9 cellular contexts compared by ENCODE assay signal in genomic region chr16:67943619-67944503, GRCh38. TPM values are rescaled to one million over a fixed set of nuclear protein-coding genes. Genes with fewer than 3 reads are reported as not detected.
DNase-seq lines count a peak whose midpoint lies in the region; ATAC-seq and TF ChIP-seq lines count a peak whose summit lies in the region.
"Had no signal": no experiment of that assay in that cellular context is flagged by ENCODE, and none has a peak within 500 bp of the region (broad histone marks: within the 10 kb centered on the region; RNA-seq: fewer than 3 reads in every experiment).

A gene with protein sequence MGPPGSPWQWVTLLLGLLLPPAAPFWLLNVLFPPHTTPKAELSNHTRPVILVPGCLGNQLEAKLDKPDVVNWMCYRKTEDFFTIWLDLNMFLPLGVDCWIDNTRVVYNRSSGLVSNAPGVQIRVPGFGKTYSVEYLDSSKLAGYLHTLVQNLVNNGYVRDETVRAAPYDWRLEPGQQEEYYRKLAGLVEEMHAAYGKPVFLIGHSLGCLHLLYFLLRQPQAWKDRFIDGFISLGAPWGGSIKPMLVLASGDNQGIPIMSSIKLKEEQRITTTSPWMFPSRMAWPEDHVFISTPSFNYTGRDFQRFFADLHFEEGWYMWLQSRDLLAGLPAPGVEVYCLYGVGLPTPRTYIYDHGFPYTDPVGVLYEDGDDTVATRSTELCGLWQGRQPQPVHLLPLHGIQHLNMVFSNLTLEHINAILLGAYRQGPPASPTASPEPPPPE (minus strand): TSS chr16:67944120. CDS start chr16:67944101, 19 bp downstream.

- intact Hi-C loops in T-helper 2 cell treated with Interferon-gamma antibody and Interleukin-4, amounts not matched to agents 100 ng/mL and 5 ng/mL, for 36 hours (cut with micrococcal nuclease): no loop called here
- intact Hi-C loops in upper lobe of right lung (cut with DNase I): no loop called here

- H3K4me3 ChIP-seq in upper lobe of right lung: no peak within 1 kb of the TSS
- H3K4me3 ChIP-seq: A549 had no signal

- no peaks in the 10 kb centered on the region for H3K9me3 ChIP-seq in upper lobe of right lung
- H3K9me3 ChIP-seq: A549 had no signal

- no peak within 1 kb of the TSS for H3K27ac Mint-ChIP-seq in T-helper 2 cell treated with Interferon-gamma antibody and Interleukin-4, amounts not matched to agents 5 μg/mL and 100 μg/mL, for 36 hours

- no peaks in the 10 kb centered on the region for H3K27me3 Mint-ChIP-seq in T-helper 2 cell treated with Interferon-gamma antibody and Interleukin-4, amounts not matched to agents 5 μg/mL and 100 μg/mL, for 36 hours (ENCODE audit: low read depth)

- H3K4me3 Mint-ChIP-seq in T-helper 2 cell treated with Interferon-gamma antibody and Interleukin-4, amounts not matched to agents 5 μg/mL and 100 μg/mL, for 36 hours: no peak within 1 kb of the TSS

- no peak for TF ChIP-seq CTCF in upper lobe of right lung (IDR thresholded peaks at IDR 0.05)

- DNase-seq in T-helper 2 cell treated with Interferon-gamma antibody and Interleukin-4, amounts not matched to agents 5 μg/mL and 100 μg/mL, for 36 hours (ENCODE audit: low spot score): no peak
- peak; percentile 23 to 30 for DNase-seq in erythroblast (lab: John Stamatoyannopoulos, UW)
- DNase-seq in mucosa of gallbladder (ENCODE audit: low spot score): peak; percentile 52
- DNase-seq in upper lobe of right lung: no peak
- DNase-seq in GF-D8 (lab: John Stamatoyannopoulos, UW): no peak
- DNase-seq in stimulated activated CD4-positive, alpha-beta T cell treated with anti-CD3 and anti-CD28 coated beads, Interleukin-15, amount 100 ng/mL, for 24 hours: no peak

- no peak for TF ChIP-seq POLR2A in erythroblast (IDR thresholded peaks at IDR 0.05; ENCODE audit: low read length)

- H3K9me3 Mint-ChIP-seq in T-helper 2 cell treated with Interferon-gamma antibody and Interleukin-4, amounts not matched to agents 5 μg/mL and 100 μg/mL, for 36 hours: no peaks in the 10 kb centered on the region

- H3K36me3 Mint-ChIP-seq in T-helper 2 cell treated with Interferon-gamma antibody and Interleukin-4, amounts not matched to agents 5 μg/mL and 100 μg/mL, for 36 hours (ENCODE audit: low read depth): peaks cover 25% of the 10 kb centered on the region

- no peaks in the 10 kb centered on the region for H3K27me3 ChIP-seq in upper lobe of right lung

- ATAC-seq in upper lobe of right lung: peak; percentile 15
- no peak for ATAC-seq in HG03135 (IDR thresholded peaks at IDR 0.05; ENCODE audit: unreplicated experiment)

- peaks cover 9% of the 10 kb centered on the region for H3K4me1 ChIP-seq in upper lobe of right lung
- H3K4me1 ChIP-seq: A549 had no signal

- H3K27ac ChIP-seq in upper lobe of right lung: peak within 1 kb of the TSS; percentile 51
- H3K27ac ChIP-seq: A549 had no signal

- H3K36me3 ChIP-seq in upper lobe of right lung: peaks cover 70% of the 10 kb centered on the region

- H3K4me1 Mint-ChIP-seq in T-helper 2 cell treated with Interferon-gamma antibody and Interleukin-4, amounts not matched to agents 5 μg/mL and 100 μg/mL, for 36 hours (ENCODE audit: low read depth): peaks cover 12% of the 10 kb centered on the region

RNA-seq across cellular contexts. Expression of the gene that starts here (rescaled TPM):
- total RNA-seq in T-helper 2 cell treated with Interferon-gamma antibody and Interleukin-4, amounts not matched to agents 100 ng/mL and 5 ng/mL, for 36 hours: 16.8 and 20.5 TPM in 2 replicates
- 30.3 TPM for total RNA-seq in mucosa of gallbladder
- 40.2 TPM for total RNA-seq in upper lobe of right lung

Comparison
In these comparisons a context has a peak if more than half of its experiments do, and no peak if none do; other contexts are left out.
1. DNase-seq: peak in erythroblast (2 of 2) and mucosa of gallbladder (single experiment); none in T-helper 2 cell treated with Interferon-gamma antibody and Interleukin-4, amounts not matched to agents 5 μg/mL and 100 μg/mL, for 36 hours (single experiment), upper lobe of right lung (single experiment), GF-D8 (single experiment) and stimulated activated CD4-positive, alpha-beta T cell treated with anti-CD3 and anti-CD28 coated beads, Interleukin-15, amount 100 ng/mL, for 24 hours (single experiment).